Comparison of ENCODE assay signal across 16 cellular contexts in the genomic region with DNA sequence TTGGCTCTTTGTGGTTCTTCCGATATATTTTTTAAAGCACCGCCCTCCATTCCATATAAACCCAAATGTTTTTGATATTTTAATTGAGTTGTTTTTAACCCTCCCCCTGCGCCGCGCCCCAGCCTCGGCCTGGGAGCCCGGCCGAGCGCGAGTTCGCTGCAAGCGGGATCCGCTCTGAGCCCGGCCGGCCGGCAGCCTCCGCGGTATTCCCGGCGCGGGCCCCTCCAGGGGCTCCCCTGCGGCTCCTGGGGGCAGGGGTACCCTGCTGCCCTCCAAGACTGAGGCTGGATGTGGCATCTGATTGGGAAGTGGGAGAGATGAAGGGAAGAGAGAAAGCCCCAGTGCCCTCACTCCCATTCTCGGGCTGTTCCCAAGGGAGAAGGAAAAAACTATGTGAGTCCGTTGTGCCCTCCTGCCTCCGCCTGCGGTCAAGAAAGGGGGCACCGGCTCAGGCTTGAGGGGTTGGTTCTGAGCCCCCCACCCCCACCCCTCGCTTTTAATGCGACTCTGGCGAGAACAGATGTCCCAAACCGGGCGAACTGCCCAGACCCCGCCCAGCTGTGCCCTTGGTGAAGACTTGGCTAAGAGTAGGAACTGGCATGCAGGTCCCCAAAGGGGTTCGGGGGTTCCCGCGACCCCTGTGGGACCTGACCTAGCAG. TPM values are rescaled to one million over a fixed set of nuclear protein-coding genes. Genes with fewer than 3 reads are reported as not detected.
DNase-seq lines count a peak whose midpoint lies in the region; ATAC-seq and TF ChIP-seq lines count a peak whose summit lies in the region.
"Had no signal": no experiment of that assay in that cellular context is flagged by ENCODE, and none has a peak within 500 bp of the region (broad histone marks: within the 10 kb centered on the region; RNA-seq: fewer than 3 reads in every experiment).

No MANE protein-coding gene starts in this region.

- H3K27me3 ChIP-seq in suprapubic skin = peaks cover 99% of the 10 kb centered on the region

- DNase-seq in activated naive CD8-positive, alpha-beta T cell treated with anti-CD3 and anti-CD28 coated beads, Interleukin-2, amount 10 ng/mL, durations not matched to agents 7 days and 5 days = peak; percentile 41
- no peak for DNase-seq in activated naive CD8-positive, alpha-beta T cell treated with anti-CD3 and anti-CD28 coated beads, Interleukin-2, amount 50 U/mL, for 24 hours
- DNase-seq in NCI-H69 (lab: John Stamatoyannopoulos, UW) (peak; percentile 34), glutamatergic neuron (no peak), suprapubic skin (ENCODE audit: low spot score in 2 of 2) (no peak), KG1 (lab: John Stamatoyannopoulos, UW) (no peak)
- no peak for DNase-seq in central memory CD4-positive, alpha-beta T cell
- DNase-seq: activated CD4-positive, alpha-beta T cell treated with anti-CD3 and anti-CD28 coated beads for 36 hours; activated CD8-positive, alpha-beta memory T cell treated with anti-CD3 and anti-CD28 coated beads, Interleukin-2, amount 50 U/mL, for 48 hours; activated naive CD4-positive, alpha-beta T cell treated with anti-CD3 and anti-CD28 coated beads for 36 hours; NCI-H2081; stimulated activated CD4-positive, alpha-beta T cell treated with anti-CD3 and anti-CD28 coated beads, Interleukin-12 subunit alpha, Interleukin-12 subunit beta, amount 100 ng/mL, for 4 hours; stomach had no signal

- no peak overlapping the region for H3K27ac Mint-ChIP-seq in activated naive CD8-positive, alpha-beta T cell treated with anti-CD3 and anti-CD28 coated beads, Interleukin-2, amount 10 ng/mL, durations not matched to agents 7 days and 5 days
- no peak overlapping the region for H3K27ac Mint-ChIP-seq in activated naive CD8-positive, alpha-beta T cell treated with anti-CD3 and anti-CD28 coated beads, Interleukin-2, amount 50 U/mL, for 24 hours
- H3K27ac Mint-ChIP-seq in glutamatergic neuron (ENCODE audit: unreplicated experiment) = no peak overlapping the region
- H3K27ac Mint-ChIP-seq: activated CD4-positive, alpha-beta T cell treated with anti-CD3 and anti-CD28 coated beads for 36 hours; activated naive CD4-positive, alpha-beta T cell treated with anti-CD3 and anti-CD28 coated beads for 36 hours had no signal

- H3K4me3 ChIP-seq in suprapubic skin = peak overlapping the region; percentile 25

- H3K4me1 ChIP-seq in suprapubic skin = peaks cover 42% of the 10 kb centered on the region

- no peak for TF ChIP-seq EP300 in suprapubic skin (IDR thresholded peaks at IDR 0.05)

- TF ChIP-seq CTCF in glutamatergic neuron (IDR thresholded peaks at IDR 0.05; ENCODE audit: partially characterized antibody, unreplicated experiment) = no peak
- TF ChIP-seq CTCF in suprapubic skin (IDR thresholded peaks at IDR 0.05) = no peak

- peaks cover 6% of the 10 kb centered on the region for H3K4me1 Mint-ChIP-seq in activated naive CD8-positive, alpha-beta T cell treated with anti-CD3 and anti-CD28 coated beads, Interleukin-2, amount 10 ng/mL, durations not matched to agents 7 days and 5 days
- H3K4me1 Mint-ChIP-seq in activated naive CD8-positive, alpha-beta T cell treated with anti-CD3 and anti-CD28 coated beads, Interleukin-2, amount 50 U/mL, for 24 hours = peaks cover 21% of the 10 kb centered on the region
- peaks cover 46% of the 10 kb centered on the region for H3K4me1 Mint-ChIP-seq in glutamatergic neuron (ENCODE audit: low read depth, unreplicated experiment)

- no peak for TF ChIP-seq POLR2A in suprapubic skin (IDR thresholded peaks at IDR 0.05)

- POLR2A ChIA-PET in activated naive CD8-positive, alpha-beta T cell treated with anti-CD3 and anti-CD28 coated beads, Interleukin-2, amount 10 ng/mL, durations not matched to agents 7 days and 5 days (lab: Charles Lee) = no interaction called here

- peaks cover 97% of the 10 kb centered on the region for H3K27me3 Mint-ChIP-seq in activated naive CD8-positive, alpha-beta T cell treated with anti-CD3 and anti-CD28 coated beads, Interleukin-2, amount 10 ng/mL, durations not matched to agents 7 days and 5 days
- H3K27me3 Mint-ChIP-seq in activated naive CD8-positive, alpha-beta T cell treated with anti-CD3 and anti-CD28 coated beads, Interleukin-2, amount 50 U/mL, for 24 hours = peaks cover 95% of the 10 kb centered on the region
- peaks cover 44% of the 10 kb centered on the region for H3K27me3 Mint-ChIP-seq in glutamatergic neuron (ENCODE audit: unreplicated experiment)

- no peaks in the 10 kb centered on the region for H3K9me3 Mint-ChIP-seq in activated naive CD8-positive, alpha-beta T cell treated with anti-CD3 and anti-CD28 coated beads, Interleukin-2, amount 10 ng/mL, durations not matched to agents 7 days and 5 days
- no peaks in the 10 kb centered on the region for H3K9me3 Mint-ChIP-seq in activated naive CD8-positive, alpha-beta T cell treated with anti-CD3 and anti-CD28 coated beads, Interleukin-2, amount 50 U/mL, for 24 hours
- H3K9me3 Mint-ChIP-seq in glutamatergic neuron (ENCODE audit: unreplicated experiment) = peaks cover 17% of the 10 kb centered on the region
- H3K9me3 Mint-ChIP-seq: activated naive CD4-positive, alpha-beta T cell treated with anti-CD3 and anti-CD28 coated beads for 36 hours had no signal

- H3K4me3 Mint-ChIP-seq in activated naive CD8-positive, alpha-beta T cell treated with anti-CD3 and anti-CD28 coated beads, Interleukin-2, amount 10 ng/mL, durations not matched to agents 7 days and 5 days = no peak overlapping the region
- H3K4me3 Mint-ChIP-seq in activated naive CD8-positive, alpha-beta T cell treated with anti-CD3 and anti-CD28 coated beads, Interleukin-2, amount 50 U/mL, for 24 hours = no peak overlapping the region
- peak overlapping the region; percentile 59 for H3K4me3 Mint-ChIP-seq in glutamatergic neuron (ENCODE audit: unreplicated experiment)
- H3K4me3 Mint-ChIP-seq: activated CD4-positive, alpha-beta T cell treated with anti-CD3 and anti-CD28 coated beads for 36 hours; activated naive CD4-positive, alpha-beta T cell treated with anti-CD3 and anti-CD28 coated beads for 36 hours had no signal

- H3K36me3 Mint-ChIP-seq in activated naive CD8-positive, alpha-beta T cell treated with anti-CD3 and anti-CD28 coated beads, Interleukin-2, amount 10 ng/mL, durations not matched to agents 7 days and 5 days = no peaks in the 10 kb centered on the region
- no peaks in the 10 kb centered on the region for H3K36me3 Mint-ChIP-seq in activated naive CD8-positive, alpha-beta T cell treated with anti-CD3 and anti-CD28 coated beads, Interleukin-2, amount 50 U/mL, for 24 hours (ENCODE audit: low read depth)
- H3K36me3 Mint-ChIP-seq in glutamatergic neuron (ENCODE audit: unreplicated experiment) = no peaks in the 10 kb centered on the region

- no peak overlapping the region for H3K27ac ChIP-seq in suprapubic skin
- H3K27ac ChIP-seq: stomach had no signal

- WGBS in suprapubic skin = under 1% methylated on average over 24 of the region's 36 CpGs

- no peaks in the 10 kb centered on the region for H3K9me3 ChIP-seq in suprapubic skin
- H3K9me3 ChIP-seq: stomach had no signal

- ATAC-seq in activated naive CD8-positive, alpha-beta T cell treated with anti-CD3 and anti-CD28 coated beads, Interleukin-2, amount 10 ng/mL, durations not matched to agents 7 days and 5 days (ENCODE audit: low read depth) = no peak
- ATAC-seq in activated naive CD8-positive, alpha-beta T cell treated with anti-CD3 and anti-CD28 coated beads, Interleukin-2, amount 50 U/mL, for 24 hours = no peak
- no peak for ATAC-seq in GM21515 (IDR thresholded peaks at IDR 0.05; ENCODE audit: unreplicated experiment)
- ATAC-seq: activated CD4-positive, alpha-beta T cell treated with anti-CD3 and anti-CD28 coated beads for 36 hours had no signal

- H3K36me3 ChIP-seq in suprapubic skin = no peaks in the 10 kb centered on the region
- H3K36me3 ChIP-seq: stomach had no signal

RNA-seq across cellular contexts. Expression of gene NEUROD2, which starts 8.6 kb away (rescaled TPM):
- total RNA-seq in activated naive CD8-positive, alpha-beta T cell treated with anti-CD3 and anti-CD28 coated beads, Interleukin-2, amount 10 ng/mL, durations not matched to agents 7 days and 5 days = not detected
- total RNA-seq in glutamatergic neuron (ENCODE audit: unreplicated experiment) (6.3 TPM), suprapubic skin (not detected)
- total RNA-seq: activated CD4-positive, alpha-beta T cell treated with anti-CD3 and anti-CD28 coated beads for 36 hours; activated naive CD4-positive, alpha-beta T cell treated with anti-CD3 and anti-CD28 coated beads for 36 hours; MCF 10A; mucosa of gallbladder; stomach had no signal

RNA-seq across cellular contexts. Expression of gene PPP1R1B, which starts 27.6 kb away (rescaled TPM):
- not detected for total RNA-seq in activated naive CD8-positive, alpha-beta T cell treated with anti-CD3 and anti-CD28 coated beads, Interleukin-2, amount 10 ng/mL, durations not matched to agents 7 days and 5 days
- total RNA-seq in glutamatergic neuron (ENCODE audit: unreplicated experiment) (not detected), suprapubic skin (100 to 1,000 TPM in 1 of 4 donors, 10 to 100 TPM in 3; 43.7 to 112 (median 70.4) TPM)
- total RNA-seq: MCF 10A had no signal

RNA-seq across cellular contexts. Expression of gene STARD3, which starts 37.8 kb away (rescaled TPM):
- total RNA-seq in activated naive CD8-positive, alpha-beta T cell treated with anti-CD3 and anti-CD28 coated beads, Interleukin-2, amount 10 ng/mL, durations not matched to agents 7 days and 5 days = 10 to 100 TPM; 96.3 to 96.5 TPM
- 48.0 TPM for total RNA-seq in glutamatergic neuron (ENCODE audit: unreplicated experiment)
- total RNA-seq in suprapubic skin = 100 to 1,000 TPM in 2 of 4 donors, 10 to 100 TPM in 2; 51.7 to 156 (median 83.9) TPM

Comparison
In these comparisons a context has a peak if more than half of its experiments do, and no peak if none do; other contexts are left out.
1. DNase-seq: peak in activated naive CD8-positive, alpha-beta T cell treated with anti-CD3 and anti-CD28 coated beads, Interleukin-2, amount 10 ng/mL, durations not matched to agents 7 days and 5 days (single experiment) and NCI-H69 (single experiment); none in activated naive CD8-positive, alpha-beta T cell treated with anti-CD3 and anti-CD28 coated beads, Interleukin-2, amount 50 U/mL, for 24 hours (single experiment), glutamatergic neuron (single experiment), suprapubic skin (0 of 2), central memory CD4-positive, alpha-beta T cell (single experiment) and KG1 (single experiment).
2. RNA of gene PPP1R1B, which starts 27.6 kb away (total RNA-seq): 43.7 to 112 TPM in suprapubic skin; not detected in activated naive CD8-positive, alpha-beta T cell treated with anti-CD3 and anti-CD28 coated beads, Interleukin-2, amount 10 ng/mL, durations not matched to agents 7 days and 5 days and not detected in glutamatergic neuron (single experiment); every median in the first group is over 10 times any median in the second.